ENCODE assay signal across 24 cellular contexts in the genomic region with DNA sequence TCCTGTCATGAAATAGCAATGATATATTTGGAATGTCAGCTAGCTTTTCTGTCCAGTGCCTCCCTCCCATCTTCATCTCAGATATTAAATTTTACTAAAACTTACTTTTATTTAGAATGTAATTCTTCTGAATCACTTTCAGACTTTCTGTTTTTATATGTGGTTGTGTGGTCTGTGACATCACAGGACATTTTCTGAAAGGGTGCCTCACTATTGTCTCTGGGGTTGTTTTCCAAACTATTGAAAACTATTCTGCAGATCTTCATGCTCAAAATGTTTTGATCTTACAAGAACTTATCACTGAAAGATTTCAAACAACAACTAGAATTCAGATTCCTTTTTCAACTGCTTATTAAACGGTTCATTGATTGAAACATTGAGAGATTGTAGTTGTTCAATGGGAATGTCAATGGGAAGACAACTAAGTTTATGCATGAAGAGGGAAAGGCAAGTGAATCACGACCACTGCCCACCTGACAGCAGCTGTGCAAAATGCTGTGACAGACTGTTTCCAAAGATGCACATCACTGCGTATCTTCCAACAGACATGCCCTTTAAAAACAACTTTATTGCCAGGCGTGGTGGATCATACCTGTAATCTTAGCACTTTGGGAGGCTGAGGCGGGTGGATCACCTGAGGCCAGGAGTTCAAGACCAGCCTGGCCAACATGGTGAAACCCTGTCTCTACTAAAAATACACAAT. TPM values are rescaled to one million over a fixed set of nuclear protein-coding genes. Genes with fewer than 3 reads are reported as not detected.
DNase-seq lines count a peak whose midpoint lies in the region; ATAC-seq and TF ChIP-seq lines count a peak whose summit lies in the region.
"Had no signal": no experiment of that assay in that cellular context is flagged by ENCODE, and none has a peak within 500 bp of the region (broad histone marks: within the 10 kb centered on the region; RNA-seq: fewer than 3 reads in every experiment).

No MANE protein-coding gene starts in this region.

- POLR2A ChIA-PET in activated CD4-positive, alpha-beta T cell treated with anti-CD3 and anti-CD28 coated beads, Interleukin-2, amount 10 ng/mL, durations not matched to agents 7 days and 5 days (lab: Charles Lee): no interaction called here

- H3K4me3 ChIP-seq in gastrocnemius medialis: no peak overlapping the region
- H3K4me3 ChIP-seq: PC-9 had no signal

- intact Hi-C loops in activated T-helper 2 cell treated with anti-CD3 and anti-CD28 coated beads, Interferon-gamma antibody, Interleukin-2, Interleukin-4, amounts not matched to agents 10 μg/mL and 5 μg/mL and 100 μg/mL, durations not matched to agents 14 hours and 24 hours and 36 hours (cut with micrococcal nuclease): no loop called here
- intact Hi-C loops in gastrocnemius medialis (cut with DNase I; ENCODE audit: low total_unique reads): no loop called here

- H3K4me3 Mint-ChIP-seq in activated CD4-positive, alpha-beta T cell treated with anti-CD3 and anti-CD28 coated beads, Interleukin-2, amount 10 ng/mL, durations not matched to agents 7 days and 5 days: no peak overlapping the region
- no peak overlapping the region for H3K4me3 Mint-ChIP-seq in stimulated activated naive CD8-positive, alpha-beta T cell treated with anti-CD3 and anti-CD28 coated beads, Interleukin-15, Interleukin-2, amounts not matched to agents 100 ng/mL and 50 ng/mL, for 24 hours
- H3K4me3 Mint-ChIP-seq in stimulated activated naive CD8-positive, alpha-beta T cell treated with anti-CD3 and anti-CD28 coated beads, Interleukin-15, amount 100 ng/mL, for 72 hours: no peak overlapping the region
- H3K4me3 Mint-ChIP-seq in activated T-helper 2 cell treated with anti-CD3 and anti-CD28 coated beads, Interferon-gamma antibody, Interleukin-2, Interleukin-4, amounts not matched to agents 10 μg/mL and 5 μg/mL and 100 μg/mL, durations not matched to agents 14 hours and 24 hours and 36 hours (ENCODE audit: low read depth): no peak overlapping the region
- H3K4me3 Mint-ChIP-seq: H9 had no signal

- H3K9me3 Mint-ChIP-seq in activated CD4-positive, alpha-beta T cell treated with anti-CD3 and anti-CD28 coated beads, Interleukin-2, amount 10 ng/mL, durations not matched to agents 7 days and 5 days: no peaks in the 10 kb centered on the region
- H3K9me3 Mint-ChIP-seq in stimulated activated naive CD8-positive, alpha-beta T cell treated with anti-CD3 and anti-CD28 coated beads, Interleukin-15, Interleukin-2, amounts not matched to agents 100 ng/mL and 50 ng/mL, for 24 hours: no peaks in the 10 kb centered on the region
- H3K9me3 Mint-ChIP-seq in stimulated activated naive CD8-positive, alpha-beta T cell treated with anti-CD3 and anti-CD28 coated beads, Interleukin-15, amount 100 ng/mL, for 72 hours: peaks cover 0 to 6% of the 10 kb centered on the region in 2 donors
- H3K9me3 Mint-ChIP-seq in activated T-helper 2 cell treated with anti-CD3 and anti-CD28 coated beads, Interferon-gamma antibody, Interleukin-2, Interleukin-4, amounts not matched to agents 10 μg/mL and 5 μg/mL and 100 μg/mL, durations not matched to agents 14 hours and 24 hours and 36 hours: no peaks in the 10 kb centered on the region
- H3K9me3 Mint-ChIP-seq: H9 had no signal

- no peaks in the 10 kb centered on the region for H3K9me3 ChIP-seq in gastrocnemius medialis

- H3K27me3 ChIP-seq in gastrocnemius medialis: no peaks in the 10 kb centered on the region

- H3K36me3 Mint-ChIP-seq in activated CD4-positive, alpha-beta T cell treated with anti-CD3 and anti-CD28 coated beads, Interleukin-2, amount 10 ng/mL, durations not matched to agents 7 days and 5 days (ENCODE audit: low read depth): peaks cover 1% of the 10 kb centered on the region
- H3K36me3 Mint-ChIP-seq in stimulated activated naive CD8-positive, alpha-beta T cell treated with anti-CD3 and anti-CD28 coated beads, Interleukin-15, Interleukin-2, amounts not matched to agents 100 ng/mL and 50 ng/mL, for 24 hours (ENCODE audit: low read depth): peaks cover 2% of the 10 kb centered on the region
- no peaks in the 10 kb centered on the region for H3K36me3 Mint-ChIP-seq in activated T-helper 2 cell treated with anti-CD3 and anti-CD28 coated beads, Interferon-gamma antibody, Interleukin-2, Interleukin-4, amounts not matched to agents 10 μg/mL and 5 μg/mL and 100 μg/mL, durations not matched to agents 14 hours and 24 hours and 36 hours (ENCODE audit: low read depth)

- peaks cover 0 to 17% of the 10 kb centered on the region in 2 donors for H3K4me1 ChIP-seq in gastrocnemius medialis
- H3K4me1 ChIP-seq: Caco-2 had no signal

- peak overlapping the region; percentile 43 for H3K27ac Mint-ChIP-seq in activated CD4-positive, alpha-beta T cell treated with anti-CD3 and anti-CD28 coated beads, Interleukin-2, amount 10 ng/mL, durations not matched to agents 7 days and 5 days
- peak overlapping the region; percentile 67 for H3K27ac Mint-ChIP-seq in stimulated activated naive CD8-positive, alpha-beta T cell treated with anti-CD3 and anti-CD28 coated beads, Interleukin-15, Interleukin-2, amounts not matched to agents 100 ng/mL and 50 ng/mL, for 24 hours
- H3K27ac Mint-ChIP-seq in stimulated activated naive CD8-positive, alpha-beta T cell treated with anti-CD3 and anti-CD28 coated beads, Interleukin-15, amount 100 ng/mL, for 72 hours: no peak overlapping the region
- peak overlapping the region; percentile 24 for H3K27ac Mint-ChIP-seq in activated T-helper 2 cell treated with anti-CD3 and anti-CD28 coated beads, Interferon-gamma antibody, Interleukin-2, Interleukin-4, amounts not matched to agents 10 μg/mL and 5 μg/mL and 100 μg/mL, durations not matched to agents 14 hours and 24 hours and 36 hours
- H3K27ac Mint-ChIP-seq: H9 had no signal

- TF ChIP-seq CTCF in gastrocnemius medialis (IDR thresholded peaks at IDR 0.05 in 4 of 5, conservative IDR thresholded peaks at IDR 0.05 in 1 of 5): no peak

- CTCF ChIA-PET in activated CD4-positive, alpha-beta T cell treated with anti-CD3 and anti-CD28 coated beads, Interleukin-2, amount 10 ng/mL, durations not matched to agents 7 days and 5 days (lab: Charles Lee): no interaction called here

- in situ Hi-C loops in gastrocnemius medialis (cut with MboI; ENCODE audit: low sequenced_read_pairs in 4 of 4): loop anchor here (5.0 to 25.0 kb wide), 3 partner anchors 86 to 353 kb away; a partner anchor contains a TSS

- H3K36me3 ChIP-seq in gastrocnemius medialis: no peaks in the 10 kb centered on the region

- no peak for DNase-seq in activated CD4-positive, alpha-beta T cell treated with anti-CD3 and anti-CD28 coated beads, Interleukin-2, amount 10 ng/mL, durations not matched to agents 7 days and 5 days
- no peak for DNase-seq in activated CD4-positive, alpha-beta T cell treated with anti-CD3 and anti-CD28 coated beads for 48 hours
- no peak for DNase-seq in stimulated activated naive CD8-positive, alpha-beta T cell treated with anti-CD3 and anti-CD28 coated beads, Interleukin-15, amount 100 ng/mL, for 72 hours
- no peak for DNase-seq in activated T-helper 2 cell treated with anti-CD3 and anti-CD28 coated beads, Interferon-gamma antibody, Interleukin-2, Interleukin-4, amounts not matched to agents 10 μg/mL and 5 μg/mL and 100 μg/mL, durations not matched to agents 14 hours and 24 hours and 36 hours (ENCODE audit: low spot score)
- DNase-seq in gastrocnemius medialis: no peak
- no peak for DNase-seq in hepatic stellate cell (ENCODE audit: low spot score)
- DNase-seq: Caco-2, DMS 273 treated with DMSO at 0.1 percent for 48 hours, DMS79 treated with DMSO at 0.1 percent for 48 hours, H9, KBM-7, MM.1S, NCI-H1048, NCI-H1436, NCI-H1930, NCI-H69, PC-9, RPMI8226, SHP77 had no signal

- H3K4me1 Mint-ChIP-seq in activated CD4-positive, alpha-beta T cell treated with anti-CD3 and anti-CD28 coated beads, Interleukin-2, amount 10 ng/mL, durations not matched to agents 7 days and 5 days: peaks cover 30% of the 10 kb centered on the region
- H3K4me1 Mint-ChIP-seq in stimulated activated naive CD8-positive, alpha-beta T cell treated with anti-CD3 and anti-CD28 coated beads, Interleukin-15, Interleukin-2, amounts not matched to agents 100 ng/mL and 50 ng/mL, for 24 hours (ENCODE audit: low read depth): peaks cover 42% of the 10 kb centered on the region
- peaks cover 40% of the 10 kb centered on the region for H3K4me1 Mint-ChIP-seq in stimulated activated naive CD8-positive, alpha-beta T cell treated with anti-CD3 and anti-CD28 coated beads, Interleukin-15, amount 100 ng/mL, for 72 hours
- peaks cover 24% of the 10 kb centered on the region for H3K4me1 Mint-ChIP-seq in activated T-helper 2 cell treated with anti-CD3 and anti-CD28 coated beads, Interferon-gamma antibody, Interleukin-2, Interleukin-4, amounts not matched to agents 10 μg/mL and 5 μg/mL and 100 μg/mL, durations not matched to agents 14 hours and 24 hours and 36 hours (ENCODE audit: low read depth)

- peaks cover 2% of the 10 kb centered on the region for H3K27me3 Mint-ChIP-seq in activated CD4-positive, alpha-beta T cell treated with anti-CD3 and anti-CD28 coated beads, Interleukin-2, amount 10 ng/mL, durations not matched to agents 7 days and 5 days
- H3K27me3 Mint-ChIP-seq in stimulated activated naive CD8-positive, alpha-beta T cell treated with anti-CD3 and anti-CD28 coated beads, Interleukin-15, Interleukin-2, amounts not matched to agents 100 ng/mL and 50 ng/mL, for 24 hours: no peaks in the 10 kb centered on the region
- H3K27me3 Mint-ChIP-seq in stimulated activated naive CD8-positive, alpha-beta T cell treated with anti-CD3 and anti-CD28 coated beads, Interleukin-15, amount 100 ng/mL, for 72 hours: no peaks in the 10 kb centered on the region
- peaks cover 26% of the 10 kb centered on the region for H3K27me3 Mint-ChIP-seq in activated T-helper 2 cell treated with anti-CD3 and anti-CD28 coated beads, Interferon-gamma antibody, Interleukin-2, Interleukin-4, amounts not matched to agents 10 μg/mL and 5 μg/mL and 100 μg/mL, durations not matched to agents 14 hours and 24 hours and 36 hours (ENCODE audit: low read depth)

- TF ChIP-seq POLR2A in gastrocnemius medialis (IDR thresholded peaks at IDR 0.05): no peak

- ATAC-seq in stimulated activated naive CD8-positive, alpha-beta T cell treated with anti-CD3 and anti-CD28 coated beads, Interleukin-15, amount 100 ng/mL, for 72 hours: no peak
- no peak for ATAC-seq in gastrocnemius medialis
- no peak for ATAC-seq in HG02678 (IDR thresholded peaks at IDR 0.05; ENCODE audit: unreplicated experiment)

- peak overlapping the region; percentile 31 to 63 (median 50) for H3K27ac ChIP-seq in gastrocnemius medialis
- H3K27ac ChIP-seq: C4-2B, HL-60, PC-9 had no signal

RNA-seq across cellular contexts. Expression of a gene that starts 51.3 kb away (rescaled TPM):
- total RNA-seq in activated CD4-positive, alpha-beta T cell treated with anti-CD3 and anti-CD28 coated beads, Interleukin-2, amount 10 ng/mL, durations not matched to agents 7 days and 5 days: 1 to 10 TPM; 3.0 to 4.4 TPM
- 0.85 and 1.2 TPM in 2 replicates for total RNA-seq in activated T-helper 2 cell treated with anti-CD3 and anti-CD28 coated beads, Interferon-gamma antibody, Interleukin-2, Interleukin-4, amounts not matched to agents 10 μg/mL and 5 μg/mL and 100 μg/mL, durations not matched to agents 14 hours and 24 hours and 36 hours
- 1 to 10 TPM in 2 of 4 donors, under 1 TPM in 2; 0.46 to 1.9 (median 1.4) TPM for total RNA-seq in gastrocnemius medialis
- total RNA-seq: HT-29 had no signal

Comparison
In these comparisons a context has a peak if more than half of its experiments do, and no peak if none do; other contexts are left out.
1. H3K27ac Mint-ChIP-seq: peak in activated CD4-positive, alpha-beta T cell treated with anti-CD3 and anti-CD28 coated beads, Interleukin-2, amount 10 ng/mL, durations not matched to agents 7 days and 5 days (single experiment), stimulated activated naive CD8-positive, alpha-beta T cell treated with anti-CD3 and anti-CD28 coated beads, Interleukin-15, Interleukin-2, amounts not matched to agents 100 ng/mL and 50 ng/mL, for 24 hours (single experiment) and activated T-helper 2 cell treated with anti-CD3 and anti-CD28 coated beads, Interferon-gamma antibody, Interleukin-2, Interleukin-4, amounts not matched to agents 10 μg/mL and 5 μg/mL and 100 μg/mL, durations not matched to agents 14 hours and 24 hours and 36 hours (single experiment); none in stimulated activated naive CD8-positive, alpha-beta T cell treated with anti-CD3 and anti-CD28 coated beads, Interleukin-15, amount 100 ng/mL, for 72 hours (0 of 2).